16 cellular contexts compared by ENCODE assay signal in genomic region chr7:46696741-46697140, GRCh38.
"Had no signal": no experiment of that assay in that cellular context is flagged by ENCODE, and none has a peak within 500 bp of the region (broad histone marks: within the 10 kb centered on the region; RNA-seq: fewer than 3 reads in every experiment).

No MANE protein-coding gene starts in this region.

- H3K36me3 Mint-ChIP-seq: naive thymus-derived CD4-positive, alpha-beta T cell had no signal

- H3K27ac ChIP-seq: epithelial cell of prostate, esophagus muscularis mucosa, sigmoid colon, skin epidermis had no signal

- H3K27me3 Mint-ChIP-seq: dendritic cell treated with granulocyte-macrophage colony-stimulating factor and Interleukin-4, amounts not matched to agents 40 ng/mL and 50 ng/mL, for 4 days; effector memory CD8-positive, alpha-beta T cell; naive thymus-derived CD4-positive, alpha-beta T cell had no signal

- H3K4me3 Mint-ChIP-seq: dendritic cell treated with granulocyte-macrophage colony-stimulating factor and Interleukin-4, amounts not matched to agents 40 ng/mL and 50 ng/mL, for 4 days; effector memory CD8-positive, alpha-beta T cell; naive thymus-derived CD4-positive, alpha-beta T cell; nephron progenitor cell had no signal

- H3K4me1 Mint-ChIP-seq: naive thymus-derived CD4-positive, alpha-beta T cell had no signal

- H3K9me3 ChIP-seq: esophagus muscularis mucosa had no signal

- H3K4me1 ChIP-seq: esophagus muscularis mucosa, sigmoid colon had no signal

- H3K27ac Mint-ChIP-seq: dendritic cell treated with granulocyte-macrophage colony-stimulating factor and Interleukin-4, amounts not matched to agents 40 ng/mL and 50 ng/mL, for 4 days; effector memory CD8-positive, alpha-beta T cell; naive thymus-derived CD4-positive, alpha-beta T cell; nephron progenitor cell had no signal

- H3K36me3 ChIP-seq: esophagus muscularis mucosa, sigmoid colon had no signal

- H3K27me3 ChIP-seq: esophagus muscularis mucosa, sigmoid colon had no signal

- DNase-seq: effector memory CD8-positive, alpha-beta T cell; foreskin fibroblast; left colon; left ventricle myocardium superior; mesenchymal stem cell; naive thymus-derived CD4-positive, alpha-beta T cell; nephron progenitor cell; sigmoid colon; stimulated activated CD4-positive, alpha-beta T cell treated with anti-CD3 and anti-CD28 coated beads, Interleukin-12 subunit alpha, Interleukin-12 subunit beta, amount 100 ng/mL, for 4 hours; stimulated activated naive CD4-positive, alpha-beta T cell treated with Interleukin-2 at 50 U/mL for 16 hours; trophoblast cell had no signal

- ATAC-seq: effector memory CD8-positive, alpha-beta T cell; left colon; left ventricle myocardium superior; naive thymus-derived CD4-positive, alpha-beta T cell had no signal

- H3K4me3 ChIP-seq: esophagus muscularis mucosa, lung, sigmoid colon, skin epidermis had no signal
